Comparison of ENCODE assay signal across 15 cellular contexts in the genomic region with DNA sequence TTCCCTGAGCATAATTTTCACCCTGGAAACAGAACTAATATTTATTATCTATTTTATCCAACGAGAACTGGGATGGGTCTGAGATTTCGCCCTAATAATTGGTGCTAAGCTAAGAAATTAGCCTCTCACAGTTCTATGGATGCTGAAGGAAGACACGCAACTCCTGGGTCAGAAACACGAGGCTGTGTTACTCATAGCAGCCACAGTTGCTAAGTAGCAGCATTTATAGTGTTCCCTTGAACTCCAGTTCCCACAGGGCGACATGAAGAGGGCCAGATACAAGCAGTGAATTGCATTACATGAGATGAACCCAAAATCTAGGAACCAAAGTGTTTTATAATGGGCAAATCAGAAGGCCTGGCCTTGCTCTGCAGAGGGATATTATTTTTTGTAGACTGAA.
"Had no signal": no experiment of that assay in that cellular context is flagged by ENCODE, and none has a peak within 500 bp of the region (broad histone marks: within the 10 kb centered on the region; RNA-seq: fewer than 3 reads in every experiment).

No MANE protein-coding gene starts in this region.

- H3K36me3 ChIP-seq: left ventricle myocardium inferior, prostate gland had no signal

- ATAC-seq: right cardiac atrium; stimulated activated naive CD8-positive, alpha-beta T cell treated with anti-CD3 and anti-CD28 coated beads, Interleukin-15, Interleukin-2, amounts not matched to agents 100 U/mL and 50 U/mL, for 24 hours had no signal

- H3K4me3 Mint-ChIP-seq: activated CD4-positive, alpha-beta T cell treated with anti-CD3 and anti-CD28 coated beads, Interleukin-2, amount 10 ng/mL, durations not matched to agents 24 days and 14 days; activated naive CD8-positive, alpha-beta T cell treated with anti-CD3 and anti-CD28 coated beads for 36 hours had no signal

- H3K4me3 ChIP-seq: left ventricle myocardium inferior, prostate gland, smooth muscle cell had no signal

- H3K27ac ChIP-seq: left ventricle myocardium inferior had no signal

- H3K4me1 Mint-ChIP-seq: activated CD4-positive, alpha-beta T cell treated with anti-CD3 and anti-CD28 coated beads, Interleukin-2, amount 10 ng/mL, durations not matched to agents 24 days and 14 days; activated naive CD8-positive, alpha-beta T cell treated with anti-CD3 and anti-CD28 coated beads for 36 hours had no signal

- H3K9me3 Mint-ChIP-seq: activated CD4-positive, alpha-beta T cell treated with anti-CD3 and anti-CD28 coated beads, Interleukin-2, amount 10 ng/mL, durations not matched to agents 24 days and 14 days had no signal

- H3K9me3 ChIP-seq: prostate gland had no signal

- DNase-seq: activated CD4-positive, alpha-beta T cell treated with anti-CD3 and anti-CD28 coated beads, Interleukin-2, amount 10 ng/mL, durations not matched to agents 24 days and 14 days; activated CD4-positive, CD25-positive, alpha-beta regulatory T cell; activated CD8-positive, alpha-beta memory T cell treated with anti-CD3 and anti-CD28 coated beads, Interleukin-2, amount 50 U/mL, for 48 hours; activated gamma-delta T cell treated with Interleukin-2 at 50 U/mL for 16 hours; activated naive CD8-positive, alpha-beta T cell treated with anti-CD3 and anti-CD28 coated beads for 36 hours; erythroblast; hippocampal formation; kidney; left ventricle myocardium inferior; mesendoderm; nucleus accumbens; right cardiac atrium; stimulated activated naive CD8-positive, alpha-beta T cell treated with anti-CD3 and anti-CD28 coated beads, Interleukin-15, Interleukin-2, amounts not matched to agents 100 U/mL and 50 U/mL, for 24 hours had no signal

- H3K27ac Mint-ChIP-seq: activated CD4-positive, alpha-beta T cell treated with anti-CD3 and anti-CD28 coated beads, Interleukin-2, amount 10 ng/mL, durations not matched to agents 24 days and 14 days; activated naive CD8-positive, alpha-beta T cell treated with anti-CD3 and anti-CD28 coated beads for 36 hours had no signal
